In the genomic region with DNA sequence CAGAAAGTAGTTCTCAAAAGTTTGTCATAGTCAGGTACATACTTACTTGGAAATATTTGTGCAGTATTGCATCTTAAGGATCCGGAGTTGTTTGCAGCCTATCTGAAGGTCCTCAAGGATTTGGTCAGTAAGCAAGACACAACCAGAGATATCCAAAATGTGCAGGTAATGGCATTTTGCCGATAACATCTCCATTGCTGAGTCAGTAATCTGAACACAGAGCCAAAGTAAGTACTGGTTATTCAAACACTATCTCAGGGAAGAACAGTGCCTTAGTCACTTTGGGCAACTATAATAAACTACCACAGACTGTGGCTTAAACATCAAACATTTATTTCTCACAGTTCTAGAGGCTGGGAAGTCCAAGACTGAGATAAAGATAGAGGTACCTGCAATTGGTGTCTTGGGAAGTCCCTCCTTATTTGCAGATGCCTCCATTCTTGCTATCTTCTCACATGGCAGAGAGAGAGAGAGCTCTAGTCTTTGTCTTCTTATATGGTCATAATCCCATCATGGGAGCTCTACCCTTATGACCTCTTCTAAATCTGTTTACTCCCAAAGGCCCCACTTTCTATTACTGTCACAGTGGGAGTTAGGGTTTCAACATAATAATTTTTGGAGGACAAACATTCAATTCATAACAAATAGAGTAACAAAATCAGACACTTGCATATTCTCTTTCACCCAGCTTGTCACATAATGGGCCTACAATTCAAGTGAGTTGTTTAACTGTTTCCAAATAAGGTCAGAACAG, we compare ENCODE assay signal across 27 cellular contexts.
"Had no signal": no experiment of that assay in that cellular context is flagged by ENCODE, and none has a peak within 500 bp of the region (broad histone marks: within the 10 kb centered on the region; RNA-seq: fewer than 3 reads in every experiment).

No MANE protein-coding gene starts in this region.

- H3K4me1 Mint-ChIP-seq: natural killer cell; stimulated activated naive B cell treated with anti-CD40 and anti-IgM and Interleukin-4, amounts not matched to agents 10 μg/mL and 1 μg/mL and 100 μg/mL, for 72 hours had no signal

- H2AFZ ChIP-seq: hepatocyte had no signal

- DNase-seq: dermis blood vessel endothelial cell; effector memory CD8-positive, alpha-beta T cell; erythroblast; esophagus squamous epithelium; heart left ventricle; left cardiac atrium; mesendoderm; natural killer cell; occipital lobe; ovary; posterior cingulate gyrus; psoas muscle; right cardiac atrium; small intestine; stimulated activated CD4-positive, alpha-beta T cell treated with anti-CD3 and anti-CD28 coated beads, Interleukin-15, amount 100 ng/mL, for 24 hours; stimulated activated CD4-positive, alpha-beta T cell treated with anti-CD3 and anti-CD28 coated beads, Interleukin-2, amount 100 ng/mL, for 48 hours; stimulated activated naive B cell treated with anti-CD40 and anti-IgM and Interleukin-4, amounts not matched to agents 10 μg/mL and 1 μg/mL and 100 μg/mL, for 72 hours; upper lobe of left lung had no signal

- H3K4me1 ChIP-seq: esophagus squamous epithelium, gastroesophageal sphincter, heart left ventricle, psoas muscle, tibial nerve had no signal

- H3K9me3 Mint-ChIP-seq: effector memory CD8-positive, alpha-beta T cell; natural killer cell; stimulated activated naive B cell treated with anti-CD40 and anti-IgM and Interleukin-4, amounts not matched to agents 10 μg/mL and 1 μg/mL and 100 μg/mL, for 72 hours; stimulated activated naive CD8-positive, alpha-beta T cell treated with anti-CD3 and anti-CD28 coated beads, Interleukin-15, Interleukin-2, amounts not matched to agents 100 ng/mL and 50 ng/mL, for 24 hours had no signal

- FAIRE-seq: endometrium, islet of Langerhans, small intestine, urothelium cell line had no signal

- H3K79me2 ChIP-seq: hepatocyte had no signal

- H3K36me3 ChIP-seq: ovary, thoracic aorta had no signal

- H3K36me3 Mint-ChIP-seq: natural killer cell had no signal

- H3K27me3 ChIP-seq: esophagus squamous epithelium, gastroesophageal sphincter, heart left ventricle, hepatocyte, ovary, tibial nerve, upper lobe of left lung had no signal

- H3K9me3 ChIP-seq: esophagus squamous epithelium, gastroesophageal sphincter, heart left ventricle, ovary, psoas muscle, thoracic aorta, tibial nerve, upper lobe of left lung had no signal

- H3K4me3 Mint-ChIP-seq: effector memory CD8-positive, alpha-beta T cell; natural killer cell; stimulated activated naive B cell treated with anti-CD40 and anti-IgM and Interleukin-4, amounts not matched to agents 10 μg/mL and 1 μg/mL and 100 μg/mL, for 72 hours; stimulated activated naive CD8-positive, alpha-beta T cell treated with anti-CD3 and anti-CD28 coated beads, Interleukin-15, Interleukin-2, amounts not matched to agents 100 ng/mL and 50 ng/mL, for 24 hours had no signal

- H3K27ac ChIP-seq: coronary artery, ovary, psoas muscle, tibial nerve, upper lobe of left lung had no signal

- H3K27me3 Mint-ChIP-seq: effector memory CD8-positive, alpha-beta T cell; stimulated activated naive B cell treated with anti-CD40 and anti-IgM and Interleukin-4, amounts not matched to agents 10 μg/mL and 1 μg/mL and 100 μg/mL, for 72 hours; stimulated activated naive CD8-positive, alpha-beta T cell treated with anti-CD3 and anti-CD28 coated beads, Interleukin-15, Interleukin-2, amounts not matched to agents 100 ng/mL and 50 ng/mL, for 24 hours had no signal

- H3K4me3 ChIP-seq: coronary artery, esophagus squamous epithelium, gastroesophageal sphincter, heart left ventricle, hepatocyte, ovary, psoas muscle, thoracic aorta, tibial nerve, upper lobe of left lung had no signal

- H3K4me2 ChIP-seq: hepatocyte had no signal

- ATAC-seq: effector memory CD8-positive, alpha-beta T cell; gastroesophageal sphincter; left cardiac atrium; natural killer cell; psoas muscle; right cardiac atrium; stimulated activated naive B cell treated with anti-CD40 and anti-IgM and Interleukin-4, amounts not matched to agents 10 μg/mL and 1 μg/mL and 100 μg/mL, for 72 hours had no signal

- H3K27ac Mint-ChIP-seq: effector memory CD8-positive, alpha-beta T cell; natural killer cell; stimulated activated naive B cell treated with anti-CD40 and anti-IgM and Interleukin-4, amounts not matched to agents 10 μg/mL and 1 μg/mL and 100 μg/mL, for 72 hours; stimulated activated naive CD8-positive, alpha-beta T cell treated with anti-CD3 and anti-CD28 coated beads, Interleukin-15, Interleukin-2, amounts not matched to agents 100 ng/mL and 50 ng/mL, for 24 hours had no signal
